In genomic region chr21:25563399-25564116, GRCh38 we compare ENCODE assay signal across 10 cellular contexts. TPM values are rescaled to one million over a fixed set of nuclear protein-coding genes. Genes with fewer than 3 reads are reported as not detected.
DNase-seq lines count a peak whose midpoint lies in the region; ATAC-seq lines count a peak whose summit lies in the region.
"Had no signal": no experiment of that assay in that cellular context is flagged by ENCODE, and none has a peak within 500 bp of the region (broad histone marks: within the 10 kb centered on the region; RNA-seq: fewer than 3 reads in every experiment).

No MANE protein-coding gene starts in this region.

- POLR2A ChIA-PET in T-cell (lab: Charles Lee): interaction anchor here in 1 of 2 donors (0.7 kb wide), 1 partner anchor 44 kb away, joined by 15 read pairs; no protein-coding TSS in a partner anchor

- peak; percentile 28 for ATAC-seq in HG02588 (IDR thresholded peaks at IDR 0.05; ENCODE audit: unreplicated experiment)
- ATAC-seq in T-cell (replicated peaks in 1 of 4): peak; percentile 4 to 24 (median 11)
- ATAC-seq in HG03457 (IDR thresholded peaks at IDR 0.05; ENCODE audit: unreplicated experiment): no peak
- no peak for ATAC-seq in GM21423 (IDR thresholded peaks at IDR 0.05; ENCODE audit: unreplicated experiment)

- H3K27ac Mint-ChIP-seq in T-cell: peak overlapping the region; percentile 79 to 84
- H3K27ac Mint-ChIP-seq: nephron progenitor cell had no signal

- peak overlapping the region; percentile 85 to 93 (median 91) for H3K4me3 Mint-ChIP-seq in T-cell

- H3K36me3 Mint-ChIP-seq in T-cell: no peaks in the 10 kb centered on the region

- DNase-seq in CMK (ENCODE audit: low read depth) (peak; percentile 72), T-cell (peak in 3 of 34 experiments; percentile 2 to 26 (median 10)), glomerular visceral epithelial cell (ENCODE audit: extremely low spot score) (peak; percentile 36), NCI-H226 (no peak), GOT3 (lab: John Stamatoyannopoulos, UW) (no peak)
- DNase-seq: NCI-H524, nephron progenitor cell had no signal

- no peaks in the 10 kb centered on the region for H3K9me3 Mint-ChIP-seq in T-cell

- no peaks in the 10 kb centered on the region for H3K27me3 Mint-ChIP-seq in T-cell

- CTCF ChIA-PET in T-cell (lab: Charles Lee): interaction anchor here in 1 of 2 donors (1.1 kb wide), 1 partner anchor 9 kb away, joined by 6 read pairs; no protein-coding TSS in a partner anchor

- peaks cover 63 to 81% (median 71%) of the 10 kb centered on the region in 3 donors for H3K4me1 Mint-ChIP-seq in T-cell

RNA-seq across cellular contexts. Expression of gene MRPL39, which starts 43.7 kb away (rescaled TPM):
- 10 to 100 TPM; 10.6 to 18.2 (median 14.8) TPM for total RNA-seq in T-cell

Comparison
In these comparisons a context has a peak if more than half of its experiments do, and no peak if none do; other contexts are left out.
1. DNase-seq: peak in CMK (single experiment) and glomerular visceral epithelial cell (single experiment); none in NCI-H226 (single experiment) and GOT3 (single experiment).
2. ATAC-seq: peak in HG02588 (single experiment) and T-cell (4 of 4); none in HG03457 (single experiment) and GM21423 (single experiment).